In the genomic region with DNA sequence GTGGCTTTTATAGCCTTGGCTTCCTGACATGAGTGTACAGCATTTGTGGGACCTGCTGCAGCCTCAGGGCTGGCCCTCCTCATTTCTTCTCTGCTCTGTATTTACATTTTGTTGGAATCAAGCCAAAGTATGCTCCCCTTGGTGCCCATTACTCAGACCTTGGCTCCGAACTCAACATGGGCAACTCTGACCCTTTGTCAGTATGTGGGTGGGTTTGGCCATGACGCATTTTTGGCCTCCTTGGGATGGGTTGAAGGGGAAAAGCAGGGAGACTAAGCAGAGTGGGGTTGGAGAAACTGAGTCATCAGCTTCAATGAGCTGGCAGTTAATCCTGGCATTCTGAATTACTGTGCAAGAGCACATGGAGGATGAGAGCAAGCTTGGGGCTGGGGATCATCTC, we compare ENCODE assay signal across 26 cellular contexts.
"Had no signal": no experiment of that assay in that cellular context is flagged by ENCODE, and none has a peak within 500 bp of the region (broad histone marks: within the 10 kb centered on the region; RNA-seq: fewer than 3 reads in every experiment).

No MANE protein-coding gene starts in this region.

- ATAC-seq: effector memory CD8-positive, alpha-beta T cell; heart right ventricle; natural killer cell treated with Interleukin-12 subunit alpha and Interleukin-12 subunit beta and Interleukin-15 and Interleukin-18, amount 100 ng/mL, for 72 hours; pancreas; right cardiac atrium; stimulated activated memory B cell treated with anti-CD40 and anti-IgM and Interleukin-4, amounts not matched to agents 10 μg/mL and 1 μg/mL and 100 μg/mL, for 72 hours had no signal

- H3K27ac ChIP-seq: esophagus squamous epithelium, heart right ventricle, neutrophil, pancreas, skin epidermis, spleen, thoracic aorta, tibial nerve, upper lobe of left lung, uterus had no signal

- H3K27me3 ChIP-seq: pancreas, tibial nerve, upper lobe of left lung, uterus had no signal

- DNase-seq: cortex of kidney; effector memory CD8-positive, alpha-beta T cell; erythroblast; esophagus squamous epithelium; foreskin melanocyte; glutamatergic neuron; heart right ventricle; hippocampal formation; immature natural killer cell; islet precursor cell; kidney glomerular epithelial cell; mucosa of descending colon; naive B cell; pancreas; right cardiac atrium; spleen; stimulated activated CD4-positive, alpha-beta T cell treated with anti-CD3 and anti-CD28 coated beads, Interleukin-4, amount 100 ng/mL, for 4 hours; upper lobe of left lung; uterus had no signal

- H3K36me3 ChIP-seq: esophagus squamous epithelium, heart right ventricle, neutrophil, pancreas, spleen, thoracic aorta, tibial nerve, upper lobe of left lung, uterus had no signal

- H3K4me1 ChIP-seq: esophagus squamous epithelium, heart right ventricle, pancreas, spleen, tibial nerve, upper lobe of left lung, uterus had no signal

- H3K9me3 ChIP-seq: esophagus squamous epithelium, mucosa of descending colon, neutrophil, pancreas, thoracic aorta, uterus had no signal

- H3K4me3 ChIP-seq: esophagus squamous epithelium, heart right ventricle, lung, mucosa of descending colon, pancreas, skin epidermis, spleen, thoracic aorta, tibial nerve, upper lobe of left lung, uterus had no signal
